ENCODE assay signal across 8 cellular contexts in the genomic region with DNA sequence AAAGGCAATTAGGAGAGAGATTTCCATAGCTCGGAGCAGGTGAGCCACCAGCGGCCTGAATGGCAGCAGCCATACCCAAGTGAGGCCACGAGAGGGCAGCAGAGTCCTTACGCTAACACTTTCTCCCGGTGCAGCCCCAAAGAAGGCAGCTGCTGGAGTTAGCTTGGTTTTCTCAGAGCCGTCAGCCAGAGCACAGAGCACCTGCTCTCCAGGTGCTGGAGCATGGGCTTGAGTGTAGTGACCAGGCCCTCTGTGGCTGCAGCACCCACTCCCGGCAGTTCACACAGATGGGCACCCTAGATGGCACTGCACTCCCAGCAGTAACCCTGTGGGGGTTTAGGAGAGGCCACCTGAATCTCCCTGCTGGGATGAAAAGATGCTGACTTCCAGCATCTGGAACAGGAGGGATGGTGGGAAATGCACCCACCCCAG. TPM values are rescaled to one million over a fixed set of nuclear protein-coding genes. Genes with fewer than 3 reads are reported as not detected.
DNase-seq lines count a peak whose midpoint lies in the region; ATAC-seq and TF ChIP-seq lines count a peak whose summit lies in the region.

No MANE protein-coding gene starts in this region.

- no peak overlapping the region for H3K4me3 ChIP-seq in Panc1 (ENCODE audit: low read depth in 2 of 2, low read length in 2 of 2)
- H3K4me3 ChIP-seq in fibroblast of mammary gland (ENCODE audit: control insufficient read depth, low read depth, low read length), result no peak overlapping the region

- H3K36me3 Mint-ChIP-seq in nephron (ENCODE audit: low read depth), result peaks cover 6% of the 10 kb centered on the region

- peak; percentile 90 for DNase-seq in GM20000 (ENCODE audit: low spot score)
- peak; percentile 76 for DNase-seq in Panc1 (ENCODE audit: low read depth, low spot score)
- peak; percentile 87 to 90 for DNase-seq in activated T-cell treated with anti-CD3 and anti-CD28 coated beads, Interleukin-2, amount 50 U/mL, for 48 hours
- peak; percentile 70 for DNase-seq in fibroblast of mammary gland (ENCODE audit: low read depth)
- DNase-seq in stimulated activated naive CD8-positive, alpha-beta T cell treated with anti-CD3 and anti-CD28 coated beads, Interleukin-15, Interleukin-2, amounts not matched to agents 100 U/mL and 50 U/mL, for 24 hours, result peak; percentile 86

- H3K27me3 ChIP-seq in Panc1 (ENCODE audit: control insufficient read depth, insufficient read depth, low read length), result no peaks in the 10 kb centered on the region

- peak; percentile 82 for ATAC-seq in Panc1
- peak; percentile 68 for ATAC-seq in stimulated activated naive CD8-positive, alpha-beta T cell treated with anti-CD3 and anti-CD28 coated beads, Interleukin-15, Interleukin-2, amounts not matched to agents 100 U/mL and 50 U/mL, for 24 hours

- peak; percentile 99 for TF ChIP-seq CTCF in C4-2B (conservative IDR thresholded peaks at IDR 0.05)
- peak; percentile 81 for TF ChIP-seq CTCF in GM20000 (IDR thresholded peaks at IDR 0.05; ENCODE audit: extremely low read depth, missing control alignments)
- TF ChIP-seq CTCF in LNCAP (IDR thresholded peaks at IDR 0.05), result peak; percentile 98
- TF ChIP-seq CTCF in Panc1 (IDR thresholded peaks at IDR 0.05), result peak; percentile 97
- TF ChIP-seq CTCF in fibroblast of mammary gland (conservative IDR thresholded peaks at IDR 0.05; ENCODE audit: control insufficient read depth, insufficient read depth, low read depth, low read length), result peak; percentile 98
- peak; percentile 93 to 97 (median 97) for TF ChIP-seq CTCF in nephron (IDR thresholded peaks at IDR 0.05; ENCODE audit: unreplicated experiment in 3 of 3)

- intact Hi-C loops in Panc1 (cut with micrococcal nuclease; ENCODE audit: unreplicated experiment), result loop anchor here (1.0 to 2.0 kb wide), 2 partner anchors 27 to 52 kb away; no protein-coding TSS in a partner anchor

- BruUV-seq in Panc1 (replicated peaks; lab: Mats Ljungman, UMichigan), result no TSS peak

- no peak overlapping the region for H3K4me3 Mint-ChIP-seq in nephron

- H3K27me3 Mint-ChIP-seq in nephron (ENCODE audit: low read depth), result peaks cover 1% of the 10 kb centered on the region

- no peak overlapping the region for H3K27ac ChIP-seq in C4-2B
- H3K27ac ChIP-seq in Panc1 (ENCODE audit: low read length), result peak overlapping the region; percentile 56

- H3K9me3 Mint-ChIP-seq in nephron, result no peaks in the 10 kb centered on the region

- peaks cover 17% of the 10 kb centered on the region for H3K4me1 Mint-ChIP-seq in nephron

- H3K4me1 ChIP-seq in Panc1 (ENCODE audit: control insufficient read depth, insufficient read depth, low read length), result peaks cover 34% of the 10 kb centered on the region

- CTCF ChIA-PET in Panc1 (lab: Charles Lee), result interaction anchor here (0.6 to 5.7 kb wide), 19 partner anchors 11 to 251 kb away, joined by 3 to 149 read pairs (median 4); a partner anchor contains a TSS

- peak overlapping the region; percentile 17 to 64 (median 35) for H3K27ac Mint-ChIP-seq in nephron

- no peaks in the 10 kb centered on the region for H3K36me3 ChIP-seq in Panc1 (ENCODE audit: control insufficient read depth, insufficient read depth, low read length)

- POLR2A ChIA-PET in Panc1 (lab: Charles Lee), result interaction anchor here (0.5 to 0.6 kb wide), 2 partner anchors 25 to 60 kb away, joined by 3 to 7 read pairs; no protein-coding TSS in a partner anchor

- in situ Hi-C loops in Panc1 (cut with HindIII; ENCODE audit: low pct_unique_long_range_greater_than_20kb, low sequenced_read_pairs), result no loop called here

- H3K9me3 ChIP-seq in Panc1 (ENCODE audit: control insufficient read depth, insufficient read depth, low read depth, low read length), result no peaks in the 10 kb centered on the region

RNA-seq across cellular contexts. Expression of a gene that starts 45.8 kb away (rescaled TPM):
- total RNA-seq in Panc1 (2021; ENCODE audit: unreplicated experiment), result 3.1 TPM
- polyA plus RNA-seq in Panc1 (2012; ENCODE audit: insufficient read length), result 4.6 TPM

RNA-seq across cellular contexts. Expression of a gene that starts 48.0 kb away (rescaled TPM):
- total RNA-seq in Panc1 (2021; ENCODE audit: unreplicated experiment), result 17.4 TPM
- 8.8 TPM for polyA plus RNA-seq in Panc1 (2012; ENCODE audit: insufficient read length)
